Comparison of ENCODE assay signal across 12 cellular contexts in genomic region chr21:41564871-41565281, GRCh38. TPM values are rescaled to one million over a fixed set of nuclear protein-coding genes. Genes with fewer than 3 reads are reported as not detected.
DNase-seq lines count a peak whose midpoint lies in the region; ATAC-seq and TF ChIP-seq lines count a peak whose summit lies in the region.
"Had no signal": no experiment of that assay in that cellular context is flagged by ENCODE, and none has a peak within 500 bp of the region (broad histone marks: within the 10 kb centered on the region; RNA-seq: fewer than 3 reads in every experiment).

No MANE protein-coding gene starts in this region.

- H3K36me3 Mint-ChIP-seq in activated CD8-positive, alpha-beta memory T cell treated with anti-CD3 and anti-CD28 coated beads, Interleukin-2, amount 10 ng/mL, durations not matched to agents 7 days and 5 days, result no peaks in the 10 kb centered on the region

- H3K4me3 Mint-ChIP-seq in activated CD8-positive, alpha-beta memory T cell treated with anti-CD3 and anti-CD28 coated beads, Interleukin-2, amount 10 ng/mL, durations not matched to agents 7 days and 5 days, result no peak overlapping the region
- no peak overlapping the region for H3K4me3 Mint-ChIP-seq in stimulated activated naive CD8-positive, alpha-beta T cell treated with anti-CD3 and anti-CD28 coated beads, Interleukin-15, amount 100 ng/mL, for 72 hours

- no peaks in the 10 kb centered on the region for H3K9me3 Mint-ChIP-seq in activated CD8-positive, alpha-beta memory T cell treated with anti-CD3 and anti-CD28 coated beads, Interleukin-2, amount 10 ng/mL, durations not matched to agents 7 days and 5 days (ENCODE audit: low read depth)
- no peaks in the 10 kb centered on the region for H3K9me3 Mint-ChIP-seq in stimulated activated naive CD8-positive, alpha-beta T cell treated with anti-CD3 and anti-CD28 coated beads, Interleukin-15, amount 100 ng/mL, for 72 hours

- peak; percentile 55 for ATAC-seq in activated CD8-positive, alpha-beta memory T cell treated with anti-CD3 and anti-CD28 coated beads, Interleukin-2, amount 10 ng/mL, durations not matched to agents 7 days and 5 days
- peak; percentile 53 for ATAC-seq in stimulated activated naive CD8-positive, alpha-beta T cell treated with anti-CD3 and anti-CD28 coated beads, Interleukin-15, amount 100 ng/mL, for 72 hours
- ATAC-seq in omental fat pad (ENCODE audit: low FRiP score) (no peak), GM18511 (IDR thresholded peaks at IDR 0.05; ENCODE audit: unreplicated experiment) (no peak)

- DNase-seq in activated CD8-positive, alpha-beta memory T cell treated with anti-CD3 and anti-CD28 coated beads, Interleukin-2, amount 10 ng/mL, durations not matched to agents 7 days and 5 days, result peak; percentile 54
- no peak for DNase-seq in activated CD8-positive, alpha-beta memory T cell treated with anti-CD3 and anti-CD28 coated beads for 24 hours
- DNase-seq in activated CD4-positive, alpha-beta T cell treated with anti-CD3 and anti-CD28 coated beads, Interleukin-2, amount 50 U/mL, for 48 hours, result peak; percentile 13 to 19
- peak; percentile 76 for DNase-seq in fibroblast of pulmonary artery (ENCODE audit: low read depth)
- peak in 1 of 2 donors; percentile 23 for DNase-seq in stimulated activated naive CD8-positive, alpha-beta T cell treated with anti-CD3 and anti-CD28 coated beads, Interleukin-15, amount 100 ng/mL, for 72 hours
- DNase-seq in omental fat pad (ENCODE audit: low spot score), result no peak
- no peak for DNase-seq in pons (ENCODE audit: low spot score)
- DNase-seq: ACHN; MG63; stimulated activated CD4-positive, alpha-beta T cell treated with anti-CD3 and anti-CD28 coated beads, Interleukin-12 subunit alpha, Interleukin-12 subunit beta, amount 100 ng/mL, for 4 hours had no signal

- TF ChIP-seq CTCF in fibroblast of pulmonary artery (IDR thresholded peaks at IDR 0.05; ENCODE audit: low read length, missing control alignments) (no peak), omental fat pad (IDR thresholded peaks at IDR 0.05) (no peak)

- CTCF ChIA-PET in activated CD8-positive, alpha-beta memory T cell treated with anti-CD3 and anti-CD28 coated beads, Interleukin-2, amount 10 ng/mL, durations not matched to agents 7 days and 5 days (lab: Charles Lee), result no interaction called here

- H3K27ac Mint-ChIP-seq in activated CD8-positive, alpha-beta memory T cell treated with anti-CD3 and anti-CD28 coated beads, Interleukin-2, amount 10 ng/mL, durations not matched to agents 7 days and 5 days, result no peak overlapping the region
- H3K27ac Mint-ChIP-seq in stimulated activated naive CD8-positive, alpha-beta T cell treated with anti-CD3 and anti-CD28 coated beads, Interleukin-15, amount 100 ng/mL, for 72 hours, result peak overlapping the region in 1 of 2 donors; percentile 9

- no peak overlapping the region for H3K4me3 ChIP-seq in fibroblast of pulmonary artery (replicated peaks; ENCODE audit: low read depth, low read length)
- H3K4me3 ChIP-seq: MG63, tibial nerve had no signal

- H3K4me1 Mint-ChIP-seq in activated CD8-positive, alpha-beta memory T cell treated with anti-CD3 and anti-CD28 coated beads, Interleukin-2, amount 10 ng/mL, durations not matched to agents 7 days and 5 days, result peaks cover 10% of the 10 kb centered on the region
- H3K4me1 Mint-ChIP-seq in stimulated activated naive CD8-positive, alpha-beta T cell treated with anti-CD3 and anti-CD28 coated beads, Interleukin-15, amount 100 ng/mL, for 72 hours, result peaks cover 7% of the 10 kb centered on the region

- H3K27me3 Mint-ChIP-seq in activated CD8-positive, alpha-beta memory T cell treated with anti-CD3 and anti-CD28 coated beads, Interleukin-2, amount 10 ng/mL, durations not matched to agents 7 days and 5 days, result peaks cover 6% of the 10 kb centered on the region
- peaks cover 49% of the 10 kb centered on the region for H3K27me3 Mint-ChIP-seq in stimulated activated naive CD8-positive, alpha-beta T cell treated with anti-CD3 and anti-CD28 coated beads, Interleukin-15, amount 100 ng/mL, for 72 hours

RNA-seq across cellular contexts. Expression of gene TMPRSS2, which starts 56.9 kb away (rescaled TPM):
- total RNA-seq in activated CD8-positive, alpha-beta memory T cell treated with anti-CD3 and anti-CD28 coated beads, Interleukin-2, amount 10 ng/mL, durations not matched to agents 7 days and 5 days, result not detected
- total RNA-seq in omental fat pad, result not detected
- total RNA-seq: tibial nerve had no signal

Comparison
In these comparisons a context has a peak if more than half of its experiments do, and no peak if none do; other contexts are left out.
1. DNase-seq: peak in activated CD8-positive, alpha-beta memory T cell treated with anti-CD3 and anti-CD28 coated beads, Interleukin-2, amount 10 ng/mL, durations not matched to agents 7 days and 5 days (single experiment), activated CD4-positive, alpha-beta T cell treated with anti-CD3 and anti-CD28 coated beads, Interleukin-2, amount 50 U/mL, for 48 hours (2 of 2) and fibroblast of pulmonary artery (single experiment); none in activated CD8-positive, alpha-beta memory T cell treated with anti-CD3 and anti-CD28 coated beads for 24 hours (single experiment), omental fat pad (single experiment) and pons (single experiment).
2. ATAC-seq: peak in activated CD8-positive, alpha-beta memory T cell treated with anti-CD3 and anti-CD28 coated beads, Interleukin-2, amount 10 ng/mL, durations not matched to agents 7 days and 5 days (single experiment) and stimulated activated naive CD8-positive, alpha-beta T cell treated with anti-CD3 and anti-CD28 coated beads, Interleukin-15, amount 100 ng/mL, for 72 hours (single experiment); none in omental fat pad (single experiment) and GM18511 (single experiment).